In genomic region chr5:172596638-172597231, GRCh38 we compare ENCODE assay signal across 2 cellular contexts.
TF ChIP-seq lines count a peak whose summit lies in the region.

No MANE protein-coding gene starts in this region.

TF ChIP-seq in HEK293, 187 proteins besides CTCF, POLR2A, EP300 and RAD21 (continues in another document):
- 0 out of 2 replicates have a peak, but pooled peaks have one; percentile 7 for TF ChIP-seq ZNF311 (tag by site-specific recombination; IDR thresholded peaks at IDR 0.05; ENCODE audit: borderline replicate concordance)
- no peak for TF ChIP-seq KLF7 (tag by site-specific recombination; IDR thresholded peaks at IDR 0.05; ENCODE audit: borderline replicate concordance)
- TF ChIP-seq ZBTB20 (tag by site-specific recombination; IDR thresholded peaks at IDR 0.05): no peak
- no peak for TF ChIP-seq PRDM6 (tag by site-specific recombination; IDR thresholded peaks at IDR 0.05)
- TF ChIP-seq ZNF366 (tag by site-specific recombination; conservative IDR thresholded peaks at IDR 0.05): no peak
- no peak for TF ChIP-seq GFI1B (tag by site-specific recombination; IDR thresholded peaks at IDR 0.05)
- TF ChIP-seq ZNF211 (tag by site-specific recombination; IDR thresholded peaks at IDR 0.05; ENCODE audit: low read depth): peak; percentile 71; the same call in 1 of the 2 replicates
- TF ChIP-seq SETDB1 (IDR thresholded peaks at IDR 0.05; ENCODE audit: insufficient read length, low read length): no peak
- no peak for TF ChIP-seq ZNF548 (tag by site-specific recombination; IDR thresholded peaks at IDR 0.05)
- no peak for TF ChIP-seq ZNF423 (tag by site-specific recombination; IDR thresholded peaks at IDR 0.05)
- TF ChIP-seq ZFP37 (tag by site-specific recombination; IDR thresholded peaks at IDR 0.05): no peak
- TF ChIP-seq HOXD13 (CRISPR knock-in tag; IDR thresholded peaks at IDR 0.05; ENCODE audit: borderline replicate concordance): no peak
- no peak for TF ChIP-seq YY1 (tag by site-specific recombination; IDR thresholded peaks at IDR 0.05)
- TF ChIP-seq ZNF558 (tag by site-specific recombination; IDR thresholded peaks at IDR 0.05): no peak
- TF ChIP-seq ZNF354C (tag by site-specific recombination; IDR thresholded peaks at IDR 0.05; ENCODE audit: borderline replicate concordance, low read depth): no peak
- no peak for TF ChIP-seq ZNF530 (tag by site-specific recombination; IDR thresholded peaks at IDR 0.05; ENCODE audit: low read depth)
- no peak for TF ChIP-seq ZBTB1 (tag by site-specific recombination; IDR thresholded peaks at IDR 0.05)
- no peak for TF ChIP-seq ZNF2 (tag by site-specific recombination; IDR thresholded peaks at IDR 0.05)
- TF ChIP-seq ZNF600 (tag by site-specific recombination; IDR thresholded peaks at IDR 0.05): no peak
- no peak for TF ChIP-seq WT1 (tag by site-specific recombination; IDR thresholded peaks at IDR 0.05)
- TF ChIP-seq SP3 (tag by site-specific recombination; IDR thresholded peaks at IDR 0.05): no peak
- TF ChIP-seq ZNF202 (tag by site-specific recombination; IDR thresholded peaks at IDR 0.05; ENCODE audit: borderline replicate concordance): no peak
- no peak for TF ChIP-seq ZNF629 (tag by site-specific recombination; IDR thresholded peaks at IDR 0.05)
- TF ChIP-seq PATZ1 (tag by site-specific recombination; IDR thresholded peaks at IDR 0.05): no peak
- TF ChIP-seq MZF1 (tag by site-specific recombination; IDR thresholded peaks at IDR 0.05; ENCODE audit: borderline replicate concordance): no peak
- no peak for TF ChIP-seq ZSCAN23 (tag by site-specific recombination; IDR thresholded peaks at IDR 0.05)
- TF ChIP-seq ZNF138 (tag by site-specific recombination; IDR thresholded peaks at IDR 0.05; ENCODE audit: borderline replicate concordance): no peak
- no peak for TF ChIP-seq SCRT2 (tag by site-specific recombination; IDR thresholded peaks at IDR 0.05)
- TF ChIP-seq GLI4 (tag by site-specific recombination; IDR thresholded peaks at IDR 0.05): no peak
- TF ChIP-seq SALL2 (tag by site-specific recombination; IDR thresholded peaks at IDR 0.05; ENCODE audit: borderline replicate concordance): no peak; the same call in 1 of the 2 replicates
- no peak for TF ChIP-seq ZXDB (tag by site-specific recombination; IDR thresholded peaks at IDR 0.05)
- TF ChIP-seq ZNF146 (tag by site-specific recombination; IDR thresholded peaks at IDR 0.05): no peak
- peak; percentile 97 for TF ChIP-seq ZSCAN4 (tag by site-specific recombination; IDR thresholded peaks at IDR 0.05)

TF ChIP-seq in HepG2, 621 proteins besides CTCF, POLR2A, EP300 and RAD21:
- TF ChIP-seq ZNF646 (CRISPR knock-in tag; IDR thresholded peaks at IDR 0.05) (peak; percentile 57), ETV6 (CRISPR knock-in tag; conservative IDR thresholded peaks at IDR 0.05) (no peak), YEATS4 (CRISPR knock-in tag; IDR thresholded peaks at IDR 0.05; ENCODE audit: borderline replicate concordance) (no peak), CCAR2 (optimal IDR thresholded peaks at IDR 0.05; ENCODE audit: low read depth, low read length) (no peak)
TF ChIP-seq in HepG2: peak in this region for 1.
